Comparison of ENCODE assay signal across 22 cellular contexts in the genomic region with DNA sequence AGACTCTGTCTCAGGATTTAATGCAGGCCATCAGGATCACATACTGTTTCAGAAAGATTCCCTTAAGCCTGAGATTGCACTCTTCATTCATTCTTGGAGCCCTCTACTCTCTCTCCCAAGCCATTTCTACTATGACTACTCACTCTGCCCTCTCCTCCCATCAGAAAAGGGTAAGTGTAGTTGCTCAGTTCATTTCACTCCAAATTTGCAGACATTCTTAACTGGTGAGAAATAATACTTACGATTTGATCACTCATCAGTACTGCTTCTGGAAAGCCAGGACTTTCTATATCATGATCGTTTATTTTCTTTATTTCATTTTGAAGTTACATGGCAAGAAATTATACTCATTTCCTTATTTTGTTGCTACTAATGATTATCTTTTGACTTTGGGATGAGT. TPM values are rescaled to one million over a fixed set of nuclear protein-coding genes. Genes with fewer than 3 reads are reported as not detected.
"Had no signal": no experiment of that assay in that cellular context is flagged by ENCODE, and none has a peak within 500 bp of the region (broad histone marks: within the 10 kb centered on the region; RNA-seq: fewer than 3 reads in every experiment).

No MANE protein-coding gene starts in this region.

- H3K27me3 ChIP-seq: SJSA1 had no signal

- H3K9me3 ChIP-seq: SJSA1 had no signal

- H3K4me3 ChIP-seq: SJSA1, SK-N-MC had no signal

- ATAC-seq: HepG2 had no signal

- DNase-seq: IMR-90, Karpas-422, KG1, NCI-H1092 treated with DMSO at 0.1 percent for 48 hours, NCI-H1436, NCI-H187, NCI-H2029, NCI-H2081 treated with DMSO at 0.1 percent for 48 hours, NCI-H2171, NCI-H226, NCI-H446, NCI-H510A, NCI-H524 treated with DMSO at 0.1 percent for 48 hours, NCI-H69, NCI-H774, Right ventricle myocardium superior, RPMI8226, SIG-M5 had no signal

- H3K36me3 ChIP-seq: SJSA1 had no signal

- H3K27ac ChIP-seq: SJSA1, SK-N-MC had no signal

- H3K4me1 ChIP-seq: SJSA1 had no signal

RNA-seq across cellular contexts. Expression of gene RERG, which starts 3.9 kb away (rescaled TPM):
- total RNA-seq: HepG2, HT1080, IMR-90, SJSA1 had no signal
- polyA plus RNA-seq: HepG2, IMR-90 had no signal
